Comparison of ENCODE assay signal across 7 cellular contexts in the genomic region with DNA sequence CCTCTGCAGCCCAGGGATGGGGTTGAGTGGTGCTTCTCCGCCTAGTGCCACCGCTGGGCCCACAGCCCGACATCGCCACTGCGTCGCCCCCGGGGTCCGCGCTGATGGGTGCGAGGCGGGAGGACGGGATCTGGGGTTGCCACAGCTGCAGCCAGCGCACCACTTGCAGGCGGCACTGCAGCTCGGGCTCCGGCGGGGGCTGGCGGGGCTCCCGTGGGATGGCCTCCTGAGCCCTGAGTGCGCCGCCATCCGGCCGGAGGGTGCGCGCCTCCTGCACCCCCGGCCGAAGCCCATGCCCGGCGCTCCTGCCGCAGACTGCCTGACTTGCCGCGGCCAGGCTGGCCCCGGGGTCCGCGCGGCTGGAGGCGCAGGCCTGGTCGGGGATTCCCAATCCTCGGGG. TPM values are rescaled to one million over a fixed set of nuclear protein-coding genes. Genes with fewer than 3 reads are reported as not detected.
DNase-seq lines count a peak whose midpoint lies in the region; ATAC-seq and TF ChIP-seq lines count a peak whose summit lies in the region.
"Not testable (repeated sequence)": the region's sequence is repeated elsewhere in the genome, so short reads cannot be mapped to it uniquely, and the experiment has no call there.

No MANE protein-coding gene starts in this region.

- not testable (repeated sequence) for H3K4ac ChIP-seq in IMR-90 (ENCODE audit: low read depth, low read length)

- not testable (repeated sequence) for H3K9me3 ChIP-seq in IMR-90 (ENCODE audit: control insufficient read depth, insufficient read depth, low read length)

- H3K56ac ChIP-seq in IMR-90 (ENCODE audit: extremely low read depth, insufficient read depth, low read length) = not testable (repeated sequence)

- not testable (repeated sequence) for H2AK5ac ChIP-seq in IMR-90 (ENCODE audit: low read depth, low read length)

- not testable (repeated sequence) for TF ChIP-seq CTCF in IMR-90 (conservative IDR thresholded peaks at IDR 0.05; ENCODE audit: low read depth, low read length); coronary artery (IDR thresholded peaks at IDR 0.05)

- in situ Hi-C loops in IMR-90 (cut with MboI; ENCODE audit: low sequenced_read_pairs) = not testable (repeated sequence)

- H2BK120ac ChIP-seq in IMR-90 (ENCODE audit: low read depth, low read length) = not testable (repeated sequence)

- not testable (repeated sequence) for TF ChIP-seq POLR2A in IMR-90 (IDR thresholded peaks at IDR 0.05; ENCODE audit: low read depth, low read length)

- CTCF ChIA-PET in IMR-90 (lab: Yijun Ruan, JAX) = interaction anchor here (0.6 to 1.3 kb wide), 6 partner anchors 10 to 556 kb away, joined by 3 to 5 read pairs (median 4); no protein-coding TSS in a partner anchor

- H3K9me1 ChIP-seq in IMR-90 (ENCODE audit: insufficient read depth, low read length) = not testable (repeated sequence)

- H3K4me1 ChIP-seq in IMR-90 (ENCODE audit: control insufficient read depth, insufficient read depth, low read length); rectal smooth muscle tissue (ENCODE audit: control insufficient read depth, insufficient read depth, low read length): not testable (repeated sequence)

- POLR2A ChIA-PET in IMR-90 (lab: Charles Lee; ENCODE audit: unreplicated experiment) = not testable (repeated sequence)

- H3K36me3 ChIP-seq in IMR-90 (ENCODE audit: control insufficient read depth, insufficient read depth, low read length); rectal smooth muscle tissue (ENCODE audit: control insufficient read depth, insufficient read depth, low read length): not testable (repeated sequence)

- H4K8ac ChIP-seq in IMR-90 (ENCODE audit: low read depth in 2 of 2, low read length in 2 of 2) = not testable (repeated sequence)

- H4K5ac ChIP-seq in IMR-90 (ENCODE audit: low read depth, low read length) = not testable (repeated sequence)

- H3K4me3 ChIP-seq in IMR-90 (ENCODE audit: insufficient read depth, low read depth, low read length) = peak overlapping the region; percentile 75
- H3K4me3 ChIP-seq in coronary artery = peak overlapping the region; percentile 90
- H3K4me3 ChIP-seq in rectal smooth muscle tissue (ENCODE audit: low read length) = peak overlapping the region; percentile 74

- H3K14ac ChIP-seq in IMR-90 (replicated peaks; ENCODE audit: low read depth, low read length) = not testable (repeated sequence)

- no CpG with 5 or more reads among the region's 39 CpGs for WGBS in IMR-90 (ENCODE audit: extremely low coverage in 2 of 2, insufficient read length in 1 of 2), 2 experiments

- H4K91ac ChIP-seq in IMR-90 (ENCODE audit: insufficient read depth, low read depth, low read length) = not testable (repeated sequence)

- not testable (repeated sequence) for DNase-seq in IMR-90; coronary artery (ENCODE audit: low spot score)
- DNase-seq in activated CD8-positive, alpha-beta memory T cell treated with anti-CD3 and anti-CD28 coated beads for 24 hours = peak; percentile 73
- DNase-seq in immature natural killer cell = peak; percentile 36 to 53 (median 48)

- dilution Hi-C loops in IMR-90 (cut with HindIII; ENCODE audit: low sequenced_read_pairs, unreplicated experiment) = not testable (repeated sequence)

- peaks cover 6 to 13% of the 10 kb centered on the region in 2 donors for H3K4me1 Mint-ChIP-seq in immature natural killer cell

- not testable (repeated sequence) for H3K18ac ChIP-seq in IMR-90 (ENCODE audit: low read depth, low read length)

- H3K23ac ChIP-seq in IMR-90 (ENCODE audit: low read depth, low read length) = not testable (repeated sequence)

- peak overlapping the region; percentile 88 for H2BK5ac ChIP-seq in IMR-90 (ENCODE audit: low read depth, low read length, poor library complexity, severe bottlenecking)

- not testable (repeated sequence) for BruUV-seq in IMR-90 (replicated peaks; lab: Mats Ljungman, UMichigan)

- H3K27me3 ChIP-seq in IMR-90 (ENCODE audit: control insufficient read depth, insufficient read depth, low read length); rectal smooth muscle tissue (ENCODE audit: control insufficient read depth, insufficient read depth, low read length): not testable (repeated sequence)

- peak overlapping the region in 1 of 6 donors; percentile 98 for H3K27ac Mint-ChIP-seq in immature natural killer cell

- ATAC-seq in GM18907 (IDR thresholded peaks at IDR 0.05; ENCODE audit: unreplicated experiment) = peak; percentile 47
- ATAC-seq in HG02642 (IDR thresholded peaks at IDR 0.05; ENCODE audit: poor library complexity, unreplicated experiment) = peak; percentile 56
- ATAC-seq in IMR-90 (ENCODE audit: low read depth) = peak; percentile 75

- intact Hi-C loops in IMR-90 (cut with micrococcal nuclease) = loop anchor here (1.0 to 5.0 kb wide), 2 partner anchors 182 to 275 kb away; a partner anchor contains a TSS

- H2AK9ac ChIP-seq in IMR-90 (replicated peaks; ENCODE audit: low read depth, low read length, poor library complexity) = not testable (repeated sequence)

- H3K36me3 Mint-ChIP-seq in immature natural killer cell = not testable (repeated sequence)

- not testable (repeated sequence) for H2BK20ac ChIP-seq in IMR-90 (ENCODE audit: low read depth, low read length)

- H4K20me1 ChIP-seq in IMR-90 (ENCODE audit: insufficient read depth, low read length) = not testable (repeated sequence)

- not testable (repeated sequence) for H3K9me3 Mint-ChIP-seq in immature natural killer cell

- H3K79me1 ChIP-seq in IMR-90 (ENCODE audit: low read depth in 1 of 2, low read length in 2 of 2) = not testable (repeated sequence)

- H3K27ac ChIP-seq in IMR-90 (ENCODE audit: insufficient read depth, low read length) = peak overlapping the region; percentile 96; the same call in 1 of the 2 replicates
- H3K27ac ChIP-seq in coronary artery = peak overlapping the region; percentile 78 to 95
- peak overlapping the region; percentile 87 for H3K27ac ChIP-seq in rectal smooth muscle tissue (ENCODE audit: low read depth, low read length)

- peak overlapping the region; percentile 87 for H2AFZ ChIP-seq in IMR-90 (replicated peaks; ENCODE audit: low read length, poor library complexity)

- not testable (repeated sequence) for H3K27me3 Mint-ChIP-seq in immature natural killer cell (ENCODE audit: low read depth in 3 of 3)

- peak overlapping the region; percentile 100 for H3K4me2 ChIP-seq in IMR-90 (ENCODE audit: low read depth, low read length)

- not testable (repeated sequence) for TF ChIP-seq RAD21 in IMR-90 (IDR thresholded peaks at IDR 0.05; ENCODE audit: low read length)

- H3K9ac ChIP-seq in IMR-90 (ENCODE audit: low read depth, low read length); rectal smooth muscle tissue (ENCODE audit: low read length): not testable (repeated sequence)

- not testable (repeated sequence) for H2BK15ac ChIP-seq in IMR-90 (ENCODE audit: low read depth, low read length)

- H3K4me3 Mint-ChIP-seq in immature natural killer cell = peak overlapping the region; percentile 56 to 95 (median 74)

RNA-seq across cellular contexts. Expression of a gene that starts 0.5 kb away (rescaled TPM):
- 27.1 and 32.8 TPM in 2 replicates for total RNA-seq in IMR-90 (2012; rRNA removed)
- polyA plus RNA-seq in IMR-90 (2012; rRNA removed) (1.5 and 2.2 TPM in 2 replicates), immature natural killer cell (10 to 100 TPM in 2 of 3 donors, not detected in 1; 14.2 to 26.0 TPM)
- polyA plus RNA-seq in IMR-90 (2012; cell fraction: cytosol; rRNA removed) = 0.19 and 0.25 TPM in 2 replicates
- 1.2 and 7.6 TPM in 2 replicates for polyA plus RNA-seq in IMR-90 (2012; cell fraction: nucleus; rRNA removed; ENCODE audit: low replicate concordance)

RNA-seq across cellular contexts. Expression of a gene that starts 42.6 kb away (rescaled TPM):
- total RNA-seq in IMR-90 (2012; rRNA removed) = 0.28 and 0.36 TPM in 2 replicates
- polyA plus RNA-seq in IMR-90 (2012; rRNA removed) (0.53 and 0.57 TPM in 2 replicates), immature natural killer cell (10 to 100 TPM in 1 of 3 donors, 1 to 10 TPM in 2; 4.2 to 11.3 (median 6.8) TPM)
- polyA plus RNA-seq in IMR-90 (2012; cell fraction: cytosol; rRNA removed) = 0.36 TPM in 2 replicates
- polyA plus RNA-seq in IMR-90 (2012; cell fraction: nucleus; rRNA removed; ENCODE audit: low replicate concordance) = 0.88 and 2.4 TPM in 2 replicates
